Comparison of ENCODE assay signal across 22 cellular contexts in the genomic region with DNA sequence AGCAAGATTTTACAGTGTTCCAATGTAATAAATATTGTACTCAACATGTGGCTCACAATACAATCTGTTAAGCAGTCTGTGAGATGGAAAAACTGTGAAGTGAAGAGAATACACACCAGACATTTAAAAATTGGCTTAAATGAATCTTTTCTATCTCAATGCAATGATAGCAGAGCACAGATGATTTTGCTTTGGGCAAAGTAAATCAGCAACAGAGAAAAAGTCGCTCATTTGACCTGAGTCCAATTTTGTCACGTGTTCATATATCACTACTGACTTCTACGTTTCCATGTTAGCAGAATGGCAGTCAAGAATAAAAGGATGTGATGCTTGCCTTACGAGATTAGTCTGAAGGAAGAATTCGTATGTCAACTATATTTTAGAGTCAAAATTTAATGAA.
"Had no signal": no experiment of that assay in that cellular context is flagged by ENCODE, and none has a peak within 500 bp of the region (broad histone marks: within the 10 kb centered on the region; RNA-seq: fewer than 3 reads in every experiment).

No MANE protein-coding gene starts in this region.

- H3K4me1 ChIP-seq: SJCRH30 had no signal

- H3K27me3 Mint-ChIP-seq: T-cell had no signal

- H3K36me3 Mint-ChIP-seq: T-cell had no signal

- H3K4me3 ChIP-seq: PC-9, SJCRH30, SK-N-MC had no signal

- H2AFZ ChIP-seq: PC-9 had no signal

- H3K4me3 Mint-ChIP-seq: T-cell had no signal

- H3K9me3 ChIP-seq: SJCRH30 had no signal

- H3K4me1 Mint-ChIP-seq: T-cell had no signal

- H3K27ac ChIP-seq: KMS-11, PC-9, RWPE1, SJCRH30, SK-N-MC had no signal

- H3K9ac ChIP-seq: KMS-11 had no signal

- H3K27me3 ChIP-seq: SJCRH30 had no signal

- ATAC-seq: Panc1, Right ventricle myocardium inferior, T-cell had no signal

- H3K27ac Mint-ChIP-seq: T-cell had no signal

- DNase-seq: Karpas-422, MV-4-11, NCI-H1105, NCI-H1417 treated with DMSO at 0.1 percent for 48 hours, NCI-H1436 treated with DMSO at 0.1 percent for 48 hours, NCI-H1694 treated with DMSO at 0.1 percent for 48 hours, NCI-H187 treated with DMSO at 0.1 percent for 48 hours, NCI-H2081, NCI-H2227 treated with DMSO at 0.1 percent for 48 hours, NCI-H446, NCI-H524 treated with DMSO at 0.1 percent for 48 hours, NCI-H526 treated with DMSO at 0.1 percent for 48 hours, NCI-H774, PC-9, SIG-M5, T-cell had no signal

- H3K36me3 ChIP-seq: SJCRH30 had no signal

- H3K4me2 ChIP-seq: KMS-11, PC-9 had no signal
